ENCODE assay signal across 8 cellular contexts in the genomic region with DNA sequence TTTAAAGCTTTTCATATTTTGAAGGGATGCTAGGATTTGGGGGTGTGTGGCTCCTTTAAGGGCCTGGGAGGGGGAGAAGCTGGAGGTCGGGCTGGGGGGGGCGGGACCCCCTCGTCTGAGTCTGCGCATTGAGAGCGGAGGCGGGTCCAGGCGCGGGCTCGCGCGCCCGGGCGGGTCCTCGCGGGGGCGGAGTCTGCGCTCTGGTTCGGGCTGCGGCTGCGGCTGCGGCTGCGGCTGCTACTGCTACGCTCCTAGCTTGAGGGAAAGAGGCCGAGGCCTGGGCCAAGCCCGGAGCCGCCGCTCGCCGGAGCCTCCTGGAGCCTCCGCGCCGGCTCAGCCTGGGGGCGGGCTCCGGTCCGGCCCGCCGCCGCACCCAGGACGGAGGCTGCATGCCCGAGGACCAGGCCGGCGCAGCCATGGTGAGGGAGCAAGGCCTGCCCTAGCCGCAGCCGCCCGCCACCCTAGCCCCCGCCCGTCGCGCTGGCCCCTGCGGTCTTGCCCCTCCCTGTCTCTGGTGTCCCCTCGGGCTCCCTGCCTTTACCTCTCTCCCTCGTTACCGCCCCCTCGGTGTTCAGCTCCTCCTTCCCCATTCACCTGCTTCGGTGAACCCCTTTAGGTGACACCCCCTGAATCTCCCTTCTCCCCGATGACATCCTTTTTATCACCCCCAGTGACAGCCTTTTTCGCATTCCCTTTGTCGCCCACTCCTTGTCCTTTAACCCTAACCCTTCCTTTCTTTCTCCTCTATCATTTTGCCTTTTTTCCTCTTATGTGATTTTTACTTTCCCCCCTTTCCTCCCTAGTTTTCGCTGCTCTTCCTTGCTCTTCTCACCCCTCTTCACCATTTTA. TPM values are rescaled to one million over a fixed set of nuclear protein-coding genes. Genes with fewer than 3 reads are reported as not detected.
DNase-seq lines count a peak whose midpoint lies in the region; ATAC-seq and TF ChIP-seq lines count a peak whose summit lies in the region.

Gene ZYG11B (plus strand): TSS at position 189 of the 849 bp plus-strand sequence. CDS start 201 bp downstream, at position 390.

- no peak for TF ChIP-seq CTCF in right atrium auricular region (IDR thresholded peaks at IDR 0.05)
- TF ChIP-seq CTCF in uterus (IDR thresholded peaks at IDR 0.05): peak in 1 of 4 experiments; percentile 15

- peak; percentile 23 for DNase-seq in NCI-H187 treated with DMSO at 0.1 percent for 48 hours (lab: John Stamatoyannopoulos, UW)
- peak; percentile 84 to 93 (median 88) for DNase-seq in T-helper 2 cell
- peak in 57 of 58 donors; percentile 48 to 94 (median 87) for DNase-seq in anterior cingulate cortex (lab: John Stamatoyannopoulos, UW)
- DNase-seq in right atrium auricular region (ENCODE audit: low spot score): peak; percentile 80
- DNase-seq in putamen (ENCODE audit: low spot score): peak; percentile 87
- DNase-seq in uterus: peak; percentile 86 to 90

- H3K27me3 ChIP-seq in right atrium auricular region: no peaks in the 10 kb centered on the region
- no peaks in the 10 kb centered on the region for H3K27me3 ChIP-seq in uterus

- H3K4me1 ChIP-seq in right atrium auricular region (peaks cover 0 to 20% of the 10 kb centered on the region in 2 donors), uterus (no peaks in the 10 kb centered on the region)

- H3K9me3 ChIP-seq in right atrium auricular region (no peaks in the 10 kb centered on the region), uterus (no peaks in the 10 kb centered on the region)

- intact Hi-C loops in uterus (cut with DNase I; ENCODE audit: low total_unique reads): no loop called here

- peak; percentile 71 to 88 for TF ChIP-seq POLR2A in uterus (IDR thresholded peaks at IDR 0.05)

- peak; percentile 96 for ATAC-seq in GM18502 (IDR thresholded peaks at IDR 0.05; ENCODE audit: poor library complexity, unreplicated experiment)
- ATAC-seq in HG02943 (IDR thresholded peaks at IDR 0.05; ENCODE audit: low read depth, unreplicated experiment): peak; percentile 86

- H3K27ac ChIP-seq in right atrium auricular region: peak within 1 kb of the TSS; percentile 89 to 92
- peak within 1 kb of the TSS; percentile 81 to 88 for H3K27ac ChIP-seq in uterus

- H3K4me3 ChIP-seq in right atrium auricular region (peak within 1 kb of the TSS; percentile 93), uterus (peak within 1 kb of the TSS; percentile 74 to 86)

- H3K36me3 ChIP-seq in right atrium auricular region (no peaks in the 10 kb centered on the region), uterus (no peaks in the 10 kb centered on the region)

RNA-seq across cellular contexts. Expression of gene ZYG11B, which starts in this region (rescaled TPM):
- 10 to 100 TPM; 44.1 to 70.7 TPM for total RNA-seq in right atrium auricular region
- total RNA-seq in uterus: 100 to 1,000 TPM in 1 of 4 donors, 10 to 100 TPM in 3; 22.5 to 100 (median 45.8) TPM

Comparison
In these comparisons a context has a peak if more than half of its experiments do, and no peak if none do; other contexts are left out.
1. Peak in every context shown above with its lines: DNase-seq, ATAC-seq, H3K4me3 ChIP-seq and H3K27ac ChIP-seq.
2. DNase-seq: peak in every context shown above with its lines; median percentile 88 in T-helper 2 cell; 88 in uterus; 87 in anterior cingulate cortex; 87 in putamen; 80 in right atrium auricular region; 23 in NCI-H187 treated with DMSO at 0.1 percent for 48 hours.